19 cellular contexts compared by ENCODE assay signal in the genomic region with DNA sequence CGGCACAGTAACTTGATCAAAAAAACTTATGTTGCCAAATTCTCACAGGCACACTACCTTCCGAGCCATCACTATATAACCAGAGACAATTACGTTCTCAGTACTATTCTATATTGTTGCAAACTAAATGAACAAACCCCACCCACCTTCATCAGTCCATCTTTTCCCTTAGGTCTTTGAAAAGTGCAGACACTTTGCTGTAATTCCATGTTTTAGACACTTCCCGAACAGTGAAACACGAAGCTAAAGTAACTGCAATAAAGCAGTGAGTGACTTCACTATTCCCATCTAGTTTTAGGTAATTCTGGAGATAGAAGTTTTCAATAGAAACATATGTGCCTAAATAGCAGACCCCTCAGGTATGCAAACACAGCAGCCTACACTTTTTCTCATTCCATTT. TPM values are rescaled to one million over a fixed set of nuclear protein-coding genes. Genes with fewer than 3 reads are reported as not detected.
DNase-seq lines count a peak whose midpoint lies in the region; ATAC-seq and TF ChIP-seq lines count a peak whose summit lies in the region.
"Had no signal": no experiment of that assay in that cellular context is flagged by ENCODE, and none has a peak within 500 bp of the region (broad histone marks: within the 10 kb centered on the region; RNA-seq: fewer than 3 reads in every experiment).

No MANE protein-coding gene starts in this region.

- peaks cover 94% of the 10 kb centered on the region for H3K36me3 Mint-ChIP-seq in activated naive CD4-positive, alpha-beta T cell treated with anti-CD3 and anti-CD28 coated beads for 36 hours (ENCODE audit: low read depth)
- peaks cover 95% of the 10 kb centered on the region for H3K36me3 Mint-ChIP-seq in activated CD8-positive, alpha-beta T cell treated with anti-CD3 and anti-CD28 coated beads for 36 hours (ENCODE audit: low read depth)
- peaks cover 63% of the 10 kb centered on the region for H3K36me3 Mint-ChIP-seq in endothelial cell (ENCODE audit: low read depth, unreplicated experiment)
- peaks cover 81% of the 10 kb centered on the region for H3K36me3 Mint-ChIP-seq in type B pancreatic cell

- H3K27me3 Mint-ChIP-seq in activated naive CD4-positive, alpha-beta T cell treated with anti-CD3 and anti-CD28 coated beads for 36 hours (ENCODE audit: low read depth) = no peaks in the 10 kb centered on the region
- no peaks in the 10 kb centered on the region for H3K27me3 Mint-ChIP-seq in activated CD8-positive, alpha-beta T cell treated with anti-CD3 and anti-CD28 coated beads for 36 hours
- H3K27me3 Mint-ChIP-seq in endothelial cell (ENCODE audit: unreplicated experiment) (peaks cover 9% of the 10 kb centered on the region), type B pancreatic cell (no peaks in the 10 kb centered on the region)
- H3K27me3 Mint-ChIP-seq: dendritic cell treated with granulocyte-macrophage colony-stimulating factor and Interleukin-4, amounts not matched to agents 40 ng/mL and 50 ng/mL, for 4 days; IgD-negative memory B cell had no signal

- peak overlapping the region; percentile 71 for H3K27ac Mint-ChIP-seq in activated naive CD4-positive, alpha-beta T cell treated with anti-CD3 and anti-CD28 coated beads for 36 hours
- peak overlapping the region; percentile 62 for H3K27ac Mint-ChIP-seq in activated CD8-positive, alpha-beta T cell treated with anti-CD3 and anti-CD28 coated beads for 36 hours
- H3K27ac Mint-ChIP-seq in endothelial cell (ENCODE audit: unreplicated experiment) (no peak overlapping the region), type B pancreatic cell (peak overlapping the region; percentile 69)
- H3K27ac Mint-ChIP-seq: dendritic cell treated with granulocyte-macrophage colony-stimulating factor and Interleukin-4, amounts not matched to agents 40 ng/mL and 50 ng/mL, for 4 days had no signal

- H3K9me3 Mint-ChIP-seq in activated naive CD4-positive, alpha-beta T cell treated with anti-CD3 and anti-CD28 coated beads for 36 hours = no peaks in the 10 kb centered on the region
- no peaks in the 10 kb centered on the region for H3K9me3 Mint-ChIP-seq in activated CD8-positive, alpha-beta T cell treated with anti-CD3 and anti-CD28 coated beads for 36 hours
- H3K9me3 Mint-ChIP-seq in endothelial cell (ENCODE audit: unreplicated experiment) (no peaks in the 10 kb centered on the region), type B pancreatic cell (no peaks in the 10 kb centered on the region)
- H3K9me3 Mint-ChIP-seq: dendritic cell treated with granulocyte-macrophage colony-stimulating factor and Interleukin-4, amounts not matched to agents 40 ng/mL and 50 ng/mL, for 4 days; H9; IgD-negative memory B cell had no signal

- no peak for TF ChIP-seq CTCF in activated CD8-positive, alpha-beta T cell treated with anti-CD3 and anti-CD28 coated beads for 36 hours (IDR thresholded peaks at IDR 0.05)
- TF ChIP-seq CTCF in endothelial cell (IDR thresholded peaks at IDR 0.05; ENCODE audit: unreplicated experiment) = no peak
- no peak for TF ChIP-seq CTCF in type B pancreatic cell (conservative IDR thresholded peaks at IDR 0.05)

- DNase-seq in activated naive CD4-positive, alpha-beta T cell treated with anti-CD3 and anti-CD28 coated beads for 36 hours = no peak
- DNase-seq in activated naive CD4-positive, alpha-beta T cell treated with anti-CD3 and anti-CD28 coated beads, Interleukin-2, amount 50 U/mL, for 16 hours = no peak
- no peak for DNase-seq in activated CD8-positive, alpha-beta T cell treated with anti-CD3 and anti-CD28 coated beads for 36 hours
- DNase-seq in endothelial cell (ENCODE audit: low spot score) (no peak), type B pancreatic cell (ENCODE audit: extremely low spot score, unreplicated experiment) (no peak), NCI-H2196 treated with DMSO at 0.1 percent for 48 hours (lab: John Stamatoyannopoulos, UW; ENCODE audit: unreplicated experiment) (no peak)
- DNase-seq: activated naive CD4-positive, alpha-beta T cell; foreskin keratinocyte; H9; mesendoderm; NCI-H1930; NCI-H524; stimulated activated CD4-positive, alpha-beta T cell treated with anti-CD3 and anti-CD28 coated beads, Interleukin-15, amount 100 ng/mL, for 24 hours; stimulated activated naive CD4-positive, alpha-beta T cell; SW 1271 had no signal

- POLR2A ChIA-PET in activated CD8-positive, alpha-beta T cell treated with anti-CD3 and anti-CD28 coated beads for 36 hours (lab: Charles Lee) = interaction anchor here (2.6 kb wide), 1 partner anchor 7 kb away, joined by 10 read pairs; no protein-coding TSS in a partner anchor

- no peak for ATAC-seq in activated CD8-positive, alpha-beta T cell treated with anti-CD3 and anti-CD28 coated beads for 36 hours
- ATAC-seq in HG03139 (IDR thresholded peaks at IDR 0.05; ENCODE audit: unreplicated experiment) = no peak
- ATAC-seq in GM18517 (IDR thresholded peaks at IDR 0.05; ENCODE audit: unreplicated experiment) = no peak
- ATAC-seq: foreskin keratinocyte had no signal

- intact Hi-C loops in activated naive CD4-positive, alpha-beta T cell treated with anti-CD3 and anti-CD28 coated beads for 36 hours (cut with micrococcal nuclease) = no loop called here
- intact Hi-C loops in activated CD8-positive, alpha-beta T cell treated with anti-CD3 and anti-CD28 coated beads for 36 hours (cut with micrococcal nuclease) = no loop called here

- CTCF ChIA-PET in activated naive CD4-positive, alpha-beta T cell treated with anti-CD3 and anti-CD28 coated beads for 36 hours (lab: Charles Lee) = interaction anchor here (0.5 to 1.4 kb wide), 2 partner anchors 24 to 399 kb away, joined by 3 to 4 read pairs; no protein-coding TSS in a partner anchor
- CTCF ChIA-PET in activated CD8-positive, alpha-beta T cell treated with anti-CD3 and anti-CD28 coated beads for 36 hours (lab: Charles Lee) = no interaction called here

- H3K4me3 Mint-ChIP-seq in activated naive CD4-positive, alpha-beta T cell treated with anti-CD3 and anti-CD28 coated beads for 36 hours = peak overlapping the region; percentile 15
- peak overlapping the region; percentile 41 for H3K4me3 Mint-ChIP-seq in activated CD8-positive, alpha-beta T cell treated with anti-CD3 and anti-CD28 coated beads for 36 hours
- H3K4me3 Mint-ChIP-seq in endothelial cell (ENCODE audit: unreplicated experiment) = peak overlapping the region; percentile 2
- H3K4me3 Mint-ChIP-seq in type B pancreatic cell = no peak overlapping the region
- H3K4me3 Mint-ChIP-seq: dendritic cell treated with granulocyte-macrophage colony-stimulating factor and Interleukin-4, amounts not matched to agents 40 ng/mL and 50 ng/mL, for 4 days had no signal

- peaks cover 97% of the 10 kb centered on the region for H3K4me1 Mint-ChIP-seq in activated naive CD4-positive, alpha-beta T cell treated with anti-CD3 and anti-CD28 coated beads for 36 hours (ENCODE audit: low read depth)
- H3K4me1 Mint-ChIP-seq in activated CD8-positive, alpha-beta T cell treated with anti-CD3 and anti-CD28 coated beads for 36 hours (ENCODE audit: low read depth) = peaks cover 98% of the 10 kb centered on the region
- H3K4me1 Mint-ChIP-seq in endothelial cell (ENCODE audit: unreplicated experiment) (peaks cover 44% of the 10 kb centered on the region), type B pancreatic cell (ENCODE audit: unreplicated experiment) (peaks cover 61% of the 10 kb centered on the region)

RNA-seq across cellular contexts. Expression of a gene that starts 7.7 kb away (rescaled TPM):
- total RNA-seq in activated naive CD4-positive, alpha-beta T cell treated with anti-CD3 and anti-CD28 coated beads for 36 hours = 100 to 1,000 TPM; 260 to 269 TPM
- total RNA-seq in activated CD8-positive, alpha-beta T cell treated with anti-CD3 and anti-CD28 coated beads for 36 hours = 100 to 1,000 TPM; 295 to 297 TPM
- total RNA-seq in endothelial cell (ENCODE audit: unreplicated experiment) (370 TPM), type B pancreatic cell (ENCODE audit: low replicate concordance) (256 and 445 TPM in 2 replicates)
